10 cellular contexts compared by ENCODE assay signal in genomic region chr14:37172936-37173613, GRCh38. TPM values are rescaled to one million over a fixed set of nuclear protein-coding genes. Genes with fewer than 3 reads are reported as not detected.
DNase-seq lines count a peak whose midpoint lies in the region; ATAC-seq and TF ChIP-seq lines count a peak whose summit lies in the region.
"Had no signal": no experiment of that assay in that cellular context is flagged by ENCODE, and none has a peak within 500 bp of the region (broad histone marks: within the 10 kb centered on the region; RNA-seq: fewer than 3 reads in every experiment).

No MANE protein-coding gene starts in this region.

- H3K27me3 ChIP-seq in heart right ventricle (peaks cover 0 to 27% (median 0%) of the 10 kb centered on the region in 7 donors), endocrine pancreas (ENCODE audit: control insufficient read depth, insufficient read depth, low read length) (no peaks in the 10 kb centered on the region), muscle layer of colon (ENCODE audit: control insufficient read depth in 1 of 2, insufficient read depth in 2 of 2, low read length in 2 of 2) (no peaks in the 10 kb centered on the region), uterus (no peaks in the 10 kb centered on the region)

- peak overlapping the region; percentile 54 for H3K9ac ChIP-seq in endocrine pancreas (ENCODE audit: control insufficient read depth, insufficient read depth, low read length)
- peak overlapping the region; percentile 88 for H3K9ac ChIP-seq in muscle layer of colon (ENCODE audit: low read length)

- no peaks in the 10 kb centered on the region for H3K9me3 ChIP-seq in heart right ventricle
- H3K9me3 ChIP-seq in endocrine pancreas (ENCODE audit: control insufficient read depth, low read length) = no peaks in the 10 kb centered on the region
- no peaks in the 10 kb centered on the region for H3K9me3 ChIP-seq in muscle layer of colon (ENCODE audit: low read length)
- H3K9me3 ChIP-seq in uterus = no peaks in the 10 kb centered on the region

- no peak for TF ChIP-seq POLR2A in uterus (IDR thresholded peaks at IDR 0.05)

- ATAC-seq in heart right ventricle (no peak), Right ventricle myocardium superior (ENCODE audit: poor library complexity) (no peak), left lobe of liver (no peak)
- ATAC-seq: stimulated activated naive CD8-positive, alpha-beta T cell treated with anti-CD3 and anti-CD28 coated beads, Interleukin-15, Interleukin-2, amounts not matched to agents 100 U/mL and 50 U/mL, for 24 hours had no signal

- H3K36me3 ChIP-seq in heart right ventricle (no peaks in the 10 kb centered on the region), endocrine pancreas (ENCODE audit: control insufficient read depth, insufficient read depth, low read length) (no peaks in the 10 kb centered on the region), muscle layer of colon (ENCODE audit: insufficient read depth, low read length) (no peaks in the 10 kb centered on the region), uterus (no peaks in the 10 kb centered on the region)

- H3K4me1 ChIP-seq in heart right ventricle = peaks cover 0 to 28% (median 8%) of the 10 kb centered on the region in 9 donors
- H3K4me1 ChIP-seq in endocrine pancreas (ENCODE audit: control insufficient read depth, insufficient read depth, low read length) = peaks cover 4% of the 10 kb centered on the region
- peaks cover 17% of the 10 kb centered on the region for H3K4me1 ChIP-seq in muscle layer of colon (ENCODE audit: insufficient read depth, low read length)
- no peaks in the 10 kb centered on the region for H3K4me1 ChIP-seq in uterus

- DNase-seq in heart right ventricle (no peak), Right ventricle myocardium superior (no peak), uterus (no peak), NCI-H774 (lab: John Stamatoyannopoulos, UW) (no peak), left lobe of liver (ENCODE audit: low spot score) (no peak)
- DNase-seq in activated effector memory CD4-positive, alpha-beta T cell treated with anti-CD3 and anti-CD28 coated beads, Interleukin-2, amount 50 U/mL, for 16 hours = no peak
- DNase-seq: CD4-positive, CD25-positive, alpha-beta regulatory T cell; stimulated activated naive CD8-positive, alpha-beta T cell treated with anti-CD3 and anti-CD28 coated beads, Interleukin-15, Interleukin-2, amounts not matched to agents 100 U/mL and 50 U/mL, for 24 hours had no signal

- peak overlapping the region in 3 of 10 donors; percentile 80 to 84 (median 84) for H3K27ac ChIP-seq in heart right ventricle
- peak overlapping the region; percentile 86 for H3K27ac ChIP-seq in muscle layer of colon (ENCODE audit: low read depth, low read length)
- peak overlapping the region; percentile 88 to 97 for H3K27ac ChIP-seq in uterus

- WGBS in heart right ventricle, 2 donors = 60 to 64% methylated on average over 5 of the region's 5 CpGs

- H3K4me3 ChIP-seq in heart right ventricle (peak overlapping the region; percentile 50 to 81 (median 70)), endocrine pancreas (ENCODE audit: control insufficient read depth, insufficient read depth, low read length) (peak overlapping the region; percentile 86), muscle layer of colon (ENCODE audit: low read depth in 1 of 2, low read length in 2 of 2) (peak overlapping the region; percentile 88 to 90), uterus (peak overlapping the region; percentile 77 to 86)

- TF ChIP-seq CTCF in heart right ventricle (IDR thresholded peaks at IDR 0.05) (no peak), uterus (IDR thresholded peaks at IDR 0.05) (no peak)

- intact Hi-C loops in heart right ventricle (cut with DNase I) = loop anchor here in 1 of 10 donors (1.0 kb wide), 1 partner anchor 24 kb away; the partner anchor contains the start of gene MIPOL1
- intact Hi-C loops in Right ventricle myocardium superior (cut with DNase I) = no loop called here
- intact Hi-C loops in uterus (cut with DNase I; ENCODE audit: low total_unique reads) = no loop called here

RNA-seq across cellular contexts. Expression of gene SLC25A21, which starts 0.7 kb away (rescaled TPM):
- total RNA-seq in heart right ventricle (1 to 10 TPM in 1 of 10 donors, under 1 TPM in 9; 0.08 to 1.3 (median 0.44) TPM), Right ventricle myocardium superior (0.78 TPM), uterus (1 to 10 TPM in 2 of 4 donors, under 1 TPM in 1, not detected in 1; under 0.01 to 3.0 (median 2.0) TPM), left lobe of liver (0.25 TPM)
- polyA plus RNA-seq in heart right ventricle = under 1 TPM; 0.10 to 0.29 TPM
- total RNA-seq: CD4-positive, CD25-positive, alpha-beta regulatory T cell had no signal
- polyA plus RNA-seq: CD4-positive, CD25-positive, alpha-beta regulatory T cell had no signal

RNA-seq across cellular contexts. Expression of gene MIPOL1, which starts 24.7 kb away (rescaled TPM):
- total RNA-seq in heart right ventricle (1 to 10 TPM; 4.2 to 9.2 (median 5.6) TPM), Right ventricle myocardium superior (8.4 TPM), uterus (10 to 100 TPM; 22.8 to 52.1 (median 39.4) TPM), left lobe of liver (2.8 TPM)
- 1 to 10 TPM; 1.1 to 2.2 TPM for polyA plus RNA-seq in heart right ventricle
- total RNA-seq: CD4-positive, CD25-positive, alpha-beta regulatory T cell had no signal
- polyA plus RNA-seq: CD4-positive, CD25-positive, alpha-beta regulatory T cell had no signal
